In the genomic region with DNA sequence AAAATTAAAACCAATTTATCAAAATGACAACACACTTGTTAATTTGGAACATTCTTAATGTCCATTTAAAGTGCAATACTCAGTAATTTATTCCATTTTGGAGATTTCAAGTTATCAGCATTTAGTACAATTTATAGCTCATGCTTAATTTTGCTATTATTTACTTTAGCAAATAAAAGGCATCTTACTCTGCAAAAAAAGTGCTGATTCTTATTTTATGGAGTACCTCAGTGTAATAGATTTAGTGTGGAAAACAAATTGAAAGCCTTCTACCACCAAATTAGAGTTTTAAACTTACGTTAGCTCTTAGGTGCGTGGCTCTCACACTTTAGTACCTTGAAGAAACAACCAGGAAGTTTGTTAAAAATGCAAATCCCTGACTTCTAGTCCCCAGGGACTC, we compare ENCODE assay signal across 9 cellular contexts.
"Had no signal": no experiment of that assay in that cellular context is flagged by ENCODE, and none has a peak within 500 bp of the region (broad histone marks: within the 10 kb centered on the region; RNA-seq: fewer than 3 reads in every experiment).

No MANE protein-coding gene starts in this region.

- H3K27ac ChIP-seq: GM23248, HL-60 had no signal

- H3K4me3 Mint-ChIP-seq: HFFc6 had no signal

- H3K9ac ChIP-seq: GM23248 had no signal

- H2AFZ ChIP-seq: GM23248 had no signal

- H3K27ac Mint-ChIP-seq: HFFc6 had no signal

- H3K4me1 ChIP-seq: HAP-1 had no signal

- ATAC-seq: HCT116 had no signal

- H3K36me3 ChIP-seq: HAP-1 had no signal

- H3K4me3 ChIP-seq: GM23248, HAP-1 had no signal

- DNase-seq: GOT3, H7, HFFc6, IMR-90, KG1 had no signal

- H3K9me3 Mint-ChIP-seq: HFFc6 had no signal

- H3K9me3 ChIP-seq: HAP-1 had no signal
